Comparison of ENCODE assay signal across 1 cellular context in genomic region chr19:12733907-12734214, GRCh38.
TF ChIP-seq lines count a peak whose summit lies in the region.

No MANE protein-coding gene starts in this region.

TF ChIP-seq in endothelial cell of umbilical vein, 7 proteins besides CTCF, POLR2A, EP300 and RAD21:
- TF ChIP-seq JUN (IDR thresholded peaks at IDR 0.05; ENCODE audit: borderline replicate concordance, insufficient read depth, insufficient read length, low read depth) (no peak), EZH2 (IDR thresholded peaks at IDR 0.05; ENCODE audit: borderline replicate concordance, low read depth, low read length, severe bottlenecking) (no peak), FOS (IDR thresholded peaks at IDR 0.05; ENCODE audit: borderline replicate concordance, insufficient read depth, low read length) (no peak), MAX (IDR thresholded peaks at IDR 0.05; ENCODE audit: insufficient read depth, insufficient read length) (no peak), MYC (IDR thresholded peaks at IDR 0.05; ENCODE audit: low read depth, low read length) (no peak), GATA2 (IDR thresholded peaks at IDR 0.05; ENCODE audit: insufficient read depth, insufficient read length, low read depth, low read length) (no peak), POLR2AphosphoS5 (IDR thresholded peaks at IDR 0.05; ENCODE audit: insufficient read depth, low read depth, low read length) (no peak)
TF ChIP-seq in endothelial cell of umbilical vein: peak in this region for 0.
